Comparison of ENCODE assay signal across 13 cellular contexts in the genomic region with DNA sequence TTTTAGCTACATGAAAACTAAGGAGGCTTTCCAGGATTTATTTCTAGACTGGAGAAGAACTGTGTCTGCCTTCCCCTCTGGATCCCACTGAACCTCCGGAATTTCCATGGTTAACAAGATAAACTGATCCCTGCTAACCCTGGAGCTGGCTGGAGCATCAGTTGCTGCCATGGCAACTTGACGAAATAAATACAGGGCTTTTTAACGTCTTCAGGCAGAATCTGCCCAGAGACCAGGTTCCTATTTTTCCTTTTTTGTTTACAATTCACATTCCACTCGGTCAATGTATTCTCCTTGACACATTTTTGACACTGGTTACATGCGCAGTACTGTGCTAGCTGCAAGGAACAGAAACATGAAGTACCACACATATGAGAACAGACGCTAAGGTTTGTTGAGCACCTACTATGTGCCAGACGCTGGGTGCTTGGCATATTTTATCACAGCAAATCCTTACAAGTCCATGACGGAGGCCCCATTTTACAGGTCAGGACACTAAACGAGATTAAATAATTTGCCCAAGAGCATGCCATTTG. TPM values are rescaled to one million over a fixed set of nuclear protein-coding genes. Genes with fewer than 3 reads are reported as not detected.
DNase-seq lines count a peak whose midpoint lies in the region; ATAC-seq and TF ChIP-seq lines count a peak whose summit lies in the region.
"Had no signal": no experiment of that assay in that cellular context is flagged by ENCODE, and none has a peak within 500 bp of the region (broad histone marks: within the 10 kb centered on the region; RNA-seq: fewer than 3 reads in every experiment).

No MANE protein-coding gene starts in this region.

- H3K27me3 ChIP-seq in stomach, result peaks cover 0 to 56% (median 20%) of the 10 kb centered on the region in 3 donors
- H3K27me3 ChIP-seq: testis had no signal

- no peak for ATAC-seq in activated CD4-positive, alpha-beta T cell treated with anti-CD3 and anti-CD28 coated beads for 36 hours
- ATAC-seq in T-helper 17 cell (no peak), HG02623 (IDR thresholded peaks at IDR 0.05; ENCODE audit: unreplicated experiment) (no peak), HG03378 (IDR thresholded peaks at IDR 0.05; ENCODE audit: unreplicated experiment) (no peak)

- H3K36me3 ChIP-seq in stomach, result peaks cover 0 to 9% (median 0%) of the 10 kb centered on the region in 4 donors

- peaks cover 20% of the 10 kb centered on the region for H3K27me3 Mint-ChIP-seq in activated CD4-positive, alpha-beta T cell treated with anti-CD3 and anti-CD28 coated beads for 36 hours
- H3K27me3 Mint-ChIP-seq in T-helper 17 cell, result peaks cover 48% of the 10 kb centered on the region

- TF ChIP-seq POLR2A in stomach (IDR thresholded peaks at IDR 0.05), result no peak

- POLR2A ChIA-PET in activated CD4-positive, alpha-beta T cell treated with anti-CD3 and anti-CD28 coated beads for 36 hours (lab: Charles Lee), result no interaction called here

- H3K4me3 ChIP-seq in stomach, result peak overlapping the region; percentile 64 to 87 (median 76)

- H3K4me1 Mint-ChIP-seq in activated CD4-positive, alpha-beta T cell treated with anti-CD3 and anti-CD28 coated beads for 36 hours, result peaks cover 12% of the 10 kb centered on the region
- peaks cover 15% of the 10 kb centered on the region for H3K4me1 Mint-ChIP-seq in T-helper 17 cell

- H3K4me1 ChIP-seq in stomach, result peaks cover 25 to 57% (median 35%) of the 10 kb centered on the region in 4 donors
- H3K4me1 ChIP-seq: testis had no signal

- CTCF ChIA-PET in activated CD4-positive, alpha-beta T cell treated with anti-CD3 and anti-CD28 coated beads for 36 hours (lab: Charles Lee), result interaction anchor here (0.6 to 0.9 kb wide), 2 partner anchors 16 to 597 kb away, joined by 3 read pairs; no protein-coding TSS in a partner anchor

- TF ChIP-seq EP300 in stomach (IDR thresholded peaks at IDR 0.05), result no peak

- TF ChIP-seq CTCF in stomach (IDR thresholded peaks at IDR 0.05), result no peak

- 41 to 57% (median 53%) methylated on average over 9 of the region's 9 CpGs for WGBS in stomach, 5 donors

- no peak overlapping the region for H3K27ac Mint-ChIP-seq in activated CD4-positive, alpha-beta T cell treated with anti-CD3 and anti-CD28 coated beads for 36 hours
- no peak overlapping the region for H3K27ac Mint-ChIP-seq in T-helper 17 cell

- H3K9me3 ChIP-seq in T-helper 17 cell (ENCODE audit: control insufficient read depth, low read length, poor library complexity, severe bottlenecking) (no peaks in the 10 kb centered on the region), stomach (no peaks in the 10 kb centered on the region)
- H3K9me3 ChIP-seq: testis had no signal

- no peaks in the 10 kb centered on the region for H3K9me3 Mint-ChIP-seq in activated CD4-positive, alpha-beta T cell treated with anti-CD3 and anti-CD28 coated beads for 36 hours (ENCODE audit: low read depth)

- peak overlapping the region; percentile 76 for H3K4me3 Mint-ChIP-seq in activated CD4-positive, alpha-beta T cell treated with anti-CD3 and anti-CD28 coated beads for 36 hours
- H3K4me3 Mint-ChIP-seq in T-helper 17 cell, result peak overlapping the region; percentile 87

- H3K27ac ChIP-seq in stomach, result peak overlapping the region in 4 of 5 donors; percentile 76 to 96 (median 82)
- H3K27ac ChIP-seq: testis had no signal

- no peaks in the 10 kb centered on the region for H3K36me3 Mint-ChIP-seq in activated CD4-positive, alpha-beta T cell treated with anti-CD3 and anti-CD28 coated beads for 36 hours (ENCODE audit: low read depth)
- H3K36me3 Mint-ChIP-seq in T-helper 17 cell (ENCODE audit: low read depth), result no peaks in the 10 kb centered on the region

- DNase-seq in activated CD4-positive, alpha-beta T cell treated with anti-CD3 and anti-CD28 coated beads for 36 hours, result no peak
- no peak for DNase-seq in activated CD4-positive, alpha-beta T cell treated with anti-CD3 and anti-CD28 coated beads, Interleukin-2, amount 50 U/mL, for 48 hours
- DNase-seq in T-helper 17 cell (no peak), iris pigment epithelial cell (ENCODE audit: low read depth) (peak; percentile 39), stomach (no peak), SHP77 (lab: John Stamatoyannopoulos, UW) (no peak)
- DNase-seq: AML-193; dermis blood vessel endothelial cell; OCI-M1; stimulated activated CD4-positive, alpha-beta T cell treated with anti-CD3 and anti-CD28 coated beads, Interleukin-4, amount 100 ng/mL, for 1 hour; testis had no signal

- intact Hi-C loops in activated CD4-positive, alpha-beta T cell treated with anti-CD3 and anti-CD28 coated beads for 36 hours (cut with DNase I, micrococcal nuclease), result no loop called here
- intact Hi-C loops in stomach (cut with DNase I; ENCODE audit: low total_unique reads), result no loop called here

RNA-seq across cellular contexts. Expression of gene C14orf132, which starts 1.7 kb away (rescaled TPM):
- 1 to 10 TPM; 4.1 to 4.3 TPM for total RNA-seq in activated CD4-positive, alpha-beta T cell treated with anti-CD3 and anti-CD28 coated beads for 36 hours
- total RNA-seq in T-helper 17 cell, result 1 to 10 TPM; 1.7 to 2.8 TPM
- total RNA-seq in stomach, result 10 to 100 TPM in 4 of 5 donors, 1 to 10 TPM in 1; 7.5 to 22.8 (median 17.5) TPM
- 10 to 100 TPM in 1 of 3 donors, 1 to 10 TPM in 2; 4.6 to 10.0 (median 6.5) TPM for polyA plus RNA-seq in stomach
